9 cellular contexts compared by ENCODE assay signal in the genomic region with DNA sequence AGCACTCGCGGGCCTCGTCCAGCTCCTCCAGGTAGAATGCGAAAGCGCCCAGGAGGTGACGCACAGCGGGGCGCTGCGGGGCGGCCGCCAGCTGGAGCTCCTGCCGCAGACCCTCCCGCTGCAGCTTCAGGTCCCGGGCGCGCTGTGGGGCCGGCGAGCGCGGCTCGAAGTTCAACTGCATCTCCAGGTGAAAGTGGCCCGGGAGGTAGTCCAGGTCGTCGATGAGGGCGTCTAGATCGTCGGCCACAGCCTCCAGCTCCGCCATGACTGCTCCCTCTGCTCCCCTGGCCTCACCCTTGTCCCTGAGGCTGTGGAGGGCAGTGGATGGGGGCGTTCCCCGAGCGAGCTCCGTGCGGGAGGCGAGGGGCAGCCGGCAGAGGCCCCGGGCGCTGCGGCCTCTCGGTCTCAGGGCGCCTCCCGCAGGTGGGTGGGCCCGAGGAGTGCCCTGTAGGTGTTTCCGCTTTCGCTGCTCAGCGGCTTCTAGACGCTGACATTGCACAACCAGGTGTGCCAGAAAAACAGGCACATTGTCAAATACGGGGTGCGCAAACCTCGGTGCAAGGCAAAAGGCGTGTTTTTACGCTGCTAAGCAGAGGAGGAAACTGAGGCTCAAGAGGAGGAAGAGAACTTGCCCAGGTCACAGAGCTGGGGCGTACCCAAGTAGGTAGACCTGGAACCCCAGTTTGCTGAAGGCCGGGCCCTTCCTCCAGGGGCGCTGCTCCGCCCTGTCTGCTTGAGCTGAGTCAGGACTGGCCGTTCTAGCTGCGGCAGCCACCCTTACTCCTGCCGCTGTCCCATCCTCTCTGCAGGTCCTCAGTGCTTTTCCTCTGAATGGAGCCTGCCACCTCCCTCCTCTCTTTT. TPM values are rescaled to one million over a fixed set of nuclear protein-coding genes. Genes with fewer than 3 reads are reported as not detected.
DNase-seq lines count a peak whose midpoint lies in the region; ATAC-seq and FAIRE-seq lines count a peak whose summit lies in the region.
"Had no signal": no experiment of that assay in that cellular context is flagged by ENCODE, and none has a peak within 500 bp of the region (broad histone marks: within the 10 kb centered on the region; RNA-seq: fewer than 3 reads in every experiment).

Gene TTC22 (minus strand): TSS at position 425 of the 861 bp plus-strand sequence. CDS start 160 bp downstream, at position 265.

- peak within 1 kb of the TSS; percentile 63 to 83 for H3K4me3 ChIP-seq in small intestine (ENCODE audit: low read depth in 1 of 2, low read length in 2 of 2)

- DNase-seq in OCI-M1 (lab: John Stamatoyannopoulos, UW) (peak; percentile 18), activated gamma-delta T cell treated with Interleukin-2 at 50 U/mL for 16 hours (peak; percentile 70), left cardiac atrium (no peak), small intestine (peak; percentile 90), NCI-H446 treated with DMSO at 0.1 percent for 48 hours (lab: John Stamatoyannopoulos, UW) (no peak), NCI-H2081 treated with DMSO at 0.1 percent for 48 hours (lab: John Stamatoyannopoulos, UW) (no peak)

- H3K27me3 ChIP-seq in small intestine (ENCODE audit: control insufficient read depth in 2 of 2, insufficient read depth in 2 of 2, low read length in 2 of 2) = peaks cover 0 to 2% of the 10 kb centered on the region in 2 donors

- peaks cover 5 to 20% of the 10 kb centered on the region in 2 donors for H3K4me1 ChIP-seq in small intestine (ENCODE audit: control insufficient read depth in 2 of 2, insufficient read depth in 1 of 2, low read depth in 1 of 2, low read length in 1 of 2)

- peak; percentile 53 for ATAC-seq in GM18520 (IDR thresholded peaks at IDR 0.05; ENCODE audit: unreplicated experiment)
- ATAC-seq in HG02943 (IDR thresholded peaks at IDR 0.05; ENCODE audit: low read depth, unreplicated experiment) = peak; percentile 88
- ATAC-seq in left cardiac atrium = peak; percentile 68 to 75

- H3K36me3 ChIP-seq in small intestine (ENCODE audit: control insufficient read depth in 2 of 2, insufficient read depth in 2 of 2, low read length in 2 of 2) = no peaks in the 10 kb centered on the region

- no peaks in the 10 kb centered on the region for H3K9me3 ChIP-seq in small intestine (ENCODE audit: control insufficient read depth, low read depth)

- 1 to 4% (median 1%) methylated on average over 46 to 58 of the region's 58 CpGs for WGBS in small intestine, 3 donors

- intact Hi-C loops in left cardiac atrium (cut with DNase I) = loop anchor here (10.0 kb wide), 2 partner anchors 726 to 926 kb away; no protein-coding TSS in a partner anchor

- no peak for FAIRE-seq in small intestine (lab: Jason Lieb, UNC)
- FAIRE-seq: islet of Langerhans had no signal

- H3K27ac ChIP-seq in small intestine (ENCODE audit: low read depth in 1 of 2, low read length in 1 of 2) = peak within 1 kb of the TSS; percentile 88 to 95

RNA-seq across cellular contexts. Expression of gene TTC22, which starts in this region (rescaled TPM):
- under 1 TPM; 0.31 to 0.47 TPM for total RNA-seq in left cardiac atrium
- 10 to 100 TPM; 10.7 to 27.5 (median 20.0) TPM for polyA plus RNA-seq in small intestine

Comparison
In these comparisons a context has a peak if more than half of its experiments do, and no peak if none do; other contexts are left out.
1. Peak in ATAC-seq in left cardiac atrium; RNA of the gene not detected or under 1 TPM.
2. DNase-seq: peak in OCI-M1 (single experiment), activated gamma-delta T cell treated with Interleukin-2 at 50 U/mL for 16 hours (single experiment) and small intestine (single experiment); none in left cardiac atrium (single experiment), NCI-H446 treated with DMSO at 0.1 percent for 48 hours (single experiment) and NCI-H2081 treated with DMSO at 0.1 percent for 48 hours (single experiment).
3. Peak in every context shown above with its lines, with median percentiles within 50 percentile points of each other: ATAC-seq.